Comparison of ENCODE assay signal across 1 cellular context in the genomic region with DNA sequence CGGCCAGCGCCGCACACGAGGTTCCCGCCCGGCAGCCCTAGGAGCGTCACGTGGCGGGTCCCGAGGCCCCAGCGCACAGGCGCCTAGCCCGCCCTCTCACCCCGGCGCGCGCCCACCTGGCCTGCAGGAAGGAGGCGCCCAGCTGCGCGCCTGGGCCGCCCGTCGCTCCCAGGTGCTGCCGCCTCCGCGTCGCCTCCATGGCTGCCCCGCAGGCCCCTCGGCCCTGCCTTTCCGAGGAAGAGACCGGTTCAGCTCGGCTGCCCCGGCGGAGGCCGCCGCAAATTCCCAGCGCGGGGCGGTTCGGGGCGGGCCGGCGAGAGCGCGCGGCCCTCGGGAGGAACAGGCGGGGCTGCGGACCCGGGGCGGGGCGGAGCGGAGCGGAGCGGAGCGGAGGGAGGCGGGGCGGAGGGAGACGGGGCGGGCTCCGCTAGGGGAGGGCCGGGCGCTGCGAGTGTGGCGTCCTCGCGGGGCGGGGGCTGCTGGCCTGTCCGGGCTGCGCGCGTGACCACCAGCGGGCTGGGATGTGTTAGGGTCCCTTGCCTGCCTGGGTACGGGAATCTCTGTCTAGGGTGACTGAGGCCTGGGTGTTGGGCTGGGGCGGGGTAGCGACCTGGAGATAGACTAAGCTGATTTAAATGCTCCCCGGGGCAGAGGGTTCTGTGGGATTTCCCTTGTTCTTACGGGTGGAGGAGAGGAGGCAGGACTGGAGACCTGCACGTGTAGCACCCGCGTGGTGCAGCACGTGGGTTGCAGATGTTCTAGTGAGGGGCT.
A peak's percentile ranks its signal among the peaks of the same experiment; 100 is the strongest.
TF ChIP-seq lines count a peak whose summit lies in the region.

A gene (minus strand): TSS at position 343 of the 771 bp plus-strand sequence. CDS start 144 bp downstream, at position 199.

TF ChIP-seq in HepG2, 621 proteins besides CTCF, POLR2A, EP300 and RAD21 (continued from another document and continues in another):
- TF ChIP-seq, protein P1, sequence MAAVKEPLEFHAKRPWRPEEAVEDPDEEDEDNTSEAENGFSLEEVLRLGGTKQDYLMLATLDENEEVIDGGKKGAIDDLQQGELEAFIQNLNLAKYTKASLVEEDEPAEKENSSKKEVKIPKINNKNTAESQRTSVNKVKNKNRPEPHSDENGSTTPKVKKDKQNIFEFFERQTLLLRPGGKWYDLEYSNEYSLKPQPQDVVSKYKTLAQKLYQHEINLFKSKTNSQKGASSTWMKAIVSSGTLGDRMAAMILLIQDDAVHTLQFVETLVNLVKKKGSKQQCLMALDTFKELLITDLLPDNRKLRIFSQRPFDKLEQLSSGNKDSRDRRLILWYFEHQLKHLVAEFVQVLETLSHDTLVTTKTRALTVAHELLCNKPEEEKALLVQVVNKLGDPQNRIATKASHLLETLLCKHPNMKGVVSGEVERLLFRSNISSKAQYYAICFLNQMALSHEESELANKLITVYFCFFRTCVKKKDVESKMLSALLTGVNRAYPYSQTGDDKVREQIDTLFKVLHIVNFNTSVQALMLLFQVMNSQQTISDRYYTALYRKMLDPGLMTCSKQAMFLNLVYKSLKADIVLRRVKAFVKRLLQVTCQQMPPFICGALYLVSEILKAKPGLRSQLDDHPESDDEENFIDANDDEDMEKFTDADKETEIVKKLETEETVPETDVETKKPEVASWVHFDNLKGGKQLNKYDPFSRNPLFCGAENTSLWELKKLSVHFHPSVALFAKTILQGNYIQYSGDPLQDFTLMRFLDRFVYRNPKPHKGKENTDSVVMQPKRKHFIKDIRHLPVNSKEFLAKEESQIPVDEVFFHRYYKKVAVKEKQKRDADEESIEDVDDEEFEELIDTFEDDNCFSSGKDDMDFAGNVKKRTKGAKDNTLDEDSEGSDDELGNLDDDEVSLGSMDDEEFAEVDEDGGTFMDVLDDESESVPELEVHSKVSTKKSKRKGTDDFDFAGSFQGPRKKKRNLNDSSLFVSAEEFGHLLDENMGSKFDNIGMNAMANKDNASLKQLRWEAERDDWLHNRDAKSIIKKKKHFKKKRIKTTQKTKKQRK (IDR thresholded peaks at IDR 0.05; ENCODE audit: low read length) = no peak
- TF ChIP-seq, protein P2, sequence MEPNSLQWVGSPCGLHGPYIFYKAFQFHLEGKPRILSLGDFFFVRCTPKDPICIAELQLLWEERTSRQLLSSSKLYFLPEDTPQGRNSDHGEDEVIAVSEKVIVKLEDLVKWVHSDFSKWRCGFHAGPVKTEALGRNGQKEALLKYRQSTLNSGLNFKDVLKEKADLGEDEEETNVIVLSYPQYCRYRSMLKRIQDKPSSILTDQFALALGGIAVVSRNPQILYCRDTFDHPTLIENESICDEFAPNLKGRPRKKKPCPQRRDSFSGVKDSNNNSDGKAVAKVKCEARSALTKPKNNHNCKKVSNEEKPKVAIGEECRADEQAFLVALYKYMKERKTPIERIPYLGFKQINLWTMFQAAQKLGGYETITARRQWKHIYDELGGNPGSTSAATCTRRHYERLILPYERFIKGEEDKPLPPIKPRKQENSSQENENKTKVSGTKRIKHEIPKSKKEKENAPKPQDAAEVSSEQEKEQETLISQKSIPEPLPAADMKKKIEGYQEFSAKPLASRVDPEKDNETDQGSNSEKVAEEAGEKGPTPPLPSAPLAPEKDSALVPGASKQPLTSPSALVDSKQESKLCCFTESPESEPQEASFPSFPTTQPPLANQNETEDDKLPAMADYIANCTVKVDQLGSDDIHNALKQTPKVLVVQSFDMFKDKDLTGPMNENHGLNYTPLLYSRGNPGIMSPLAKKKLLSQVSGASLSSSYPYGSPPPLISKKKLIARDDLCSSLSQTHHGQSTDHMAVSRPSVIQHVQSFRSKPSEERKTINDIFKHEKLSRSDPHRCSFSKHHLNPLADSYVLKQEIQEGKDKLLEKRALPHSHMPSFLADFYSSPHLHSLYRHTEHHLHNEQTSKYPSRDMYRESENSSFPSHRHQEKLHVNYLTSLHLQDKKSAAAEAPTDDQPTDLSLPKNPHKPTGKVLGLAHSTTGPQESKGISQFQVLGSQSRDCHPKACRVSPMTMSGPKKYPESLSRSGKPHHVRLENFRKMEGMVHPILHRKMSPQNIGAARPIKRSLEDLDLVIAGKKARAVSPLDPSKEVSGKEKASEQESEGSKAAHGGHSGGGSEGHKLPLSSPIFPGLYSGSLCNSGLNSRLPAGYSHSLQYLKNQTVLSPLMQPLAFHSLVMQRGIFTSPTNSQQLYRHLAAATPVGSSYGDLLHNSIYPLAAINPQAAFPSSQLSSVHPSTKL (CRISPR knock-in tag; IDR thresholded peaks at IDR 0.05) = peak; percentile 27
- TF ChIP-seq RORA (CRISPR knock-in tag; IDR thresholded peaks at IDR 0.05) = no peak
- no peak for TF ChIP-seq ATAD3A (CRISPR knock-in tag; IDR thresholded peaks at IDR 0.05)
- TF ChIP-seq ZNF615 (CRISPR knock-in tag; IDR thresholded peaks at IDR 0.05; ENCODE audit: borderline replicate concordance) = no peak
- no peak for TF ChIP-seq ZNF260 (CRISPR knock-in tag; IDR thresholded peaks at IDR 0.05; ENCODE audit: borderline replicate concordance, low read depth)
- TF ChIP-seq, protein P3, sequence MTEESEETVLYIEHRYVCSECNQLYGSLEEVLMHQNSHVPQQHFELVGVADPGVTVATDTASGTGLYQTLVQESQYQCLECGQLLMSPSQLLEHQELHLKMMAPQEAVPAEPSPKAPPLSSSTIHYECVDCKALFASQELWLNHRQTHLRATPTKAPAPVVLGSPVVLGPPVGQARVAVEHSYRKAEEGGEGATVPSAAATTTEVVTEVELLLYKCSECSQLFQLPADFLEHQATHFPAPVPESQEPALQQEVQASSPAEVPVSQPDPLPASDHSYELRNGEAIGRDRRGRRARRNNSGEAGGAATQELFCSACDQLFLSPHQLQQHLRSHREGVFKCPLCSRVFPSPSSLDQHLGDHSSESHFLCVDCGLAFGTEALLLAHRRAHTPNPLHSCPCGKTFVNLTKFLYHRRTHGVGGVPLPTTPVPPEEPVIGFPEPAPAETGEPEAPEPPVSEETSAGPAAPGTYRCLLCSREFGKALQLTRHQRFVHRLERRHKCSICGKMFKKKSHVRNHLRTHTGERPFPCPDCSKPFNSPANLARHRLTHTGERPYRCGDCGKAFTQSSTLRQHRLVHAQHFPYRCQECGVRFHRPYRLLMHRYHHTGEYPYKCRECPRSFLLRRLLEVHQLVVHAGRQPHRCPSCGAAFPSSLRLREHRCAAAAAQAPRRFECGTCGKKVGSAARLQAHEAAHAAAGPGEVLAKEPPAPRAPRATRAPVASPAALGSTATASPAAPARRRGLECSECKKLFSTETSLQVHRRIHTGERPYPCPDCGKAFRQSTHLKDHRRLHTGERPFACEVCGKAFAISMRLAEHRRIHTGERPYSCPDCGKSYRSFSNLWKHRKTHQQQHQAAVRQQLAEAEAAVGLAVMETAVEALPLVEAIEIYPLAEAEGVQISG (CRISPR knock-in tag; IDR thresholded peaks at IDR 0.05) = peak; percentile 74
- peak; percentile 57 for TF ChIP-seq ELF3 (CRISPR knock-in tag; IDR thresholded peaks at IDR 0.05)
- TF ChIP-seq ZSCAN9 (CRISPR knock-in tag; IDR thresholded peaks at IDR 0.05; ENCODE audit: borderline replicate concordance) = peak; percentile 25; the same call in 1 of the 2 replicates
- TF ChIP-seq NFKB2 (CRISPR knock-in tag; IDR thresholded peaks at IDR 0.05; ENCODE audit: borderline replicate concordance) = peak; percentile 63; the same call in 1 of the 2 replicates
- no peak for TF ChIP-seq NPAS2 (CRISPR knock-in tag; IDR thresholded peaks at IDR 0.05; ENCODE audit: borderline replicate concordance)
- TF ChIP-seq, protein P4, sequence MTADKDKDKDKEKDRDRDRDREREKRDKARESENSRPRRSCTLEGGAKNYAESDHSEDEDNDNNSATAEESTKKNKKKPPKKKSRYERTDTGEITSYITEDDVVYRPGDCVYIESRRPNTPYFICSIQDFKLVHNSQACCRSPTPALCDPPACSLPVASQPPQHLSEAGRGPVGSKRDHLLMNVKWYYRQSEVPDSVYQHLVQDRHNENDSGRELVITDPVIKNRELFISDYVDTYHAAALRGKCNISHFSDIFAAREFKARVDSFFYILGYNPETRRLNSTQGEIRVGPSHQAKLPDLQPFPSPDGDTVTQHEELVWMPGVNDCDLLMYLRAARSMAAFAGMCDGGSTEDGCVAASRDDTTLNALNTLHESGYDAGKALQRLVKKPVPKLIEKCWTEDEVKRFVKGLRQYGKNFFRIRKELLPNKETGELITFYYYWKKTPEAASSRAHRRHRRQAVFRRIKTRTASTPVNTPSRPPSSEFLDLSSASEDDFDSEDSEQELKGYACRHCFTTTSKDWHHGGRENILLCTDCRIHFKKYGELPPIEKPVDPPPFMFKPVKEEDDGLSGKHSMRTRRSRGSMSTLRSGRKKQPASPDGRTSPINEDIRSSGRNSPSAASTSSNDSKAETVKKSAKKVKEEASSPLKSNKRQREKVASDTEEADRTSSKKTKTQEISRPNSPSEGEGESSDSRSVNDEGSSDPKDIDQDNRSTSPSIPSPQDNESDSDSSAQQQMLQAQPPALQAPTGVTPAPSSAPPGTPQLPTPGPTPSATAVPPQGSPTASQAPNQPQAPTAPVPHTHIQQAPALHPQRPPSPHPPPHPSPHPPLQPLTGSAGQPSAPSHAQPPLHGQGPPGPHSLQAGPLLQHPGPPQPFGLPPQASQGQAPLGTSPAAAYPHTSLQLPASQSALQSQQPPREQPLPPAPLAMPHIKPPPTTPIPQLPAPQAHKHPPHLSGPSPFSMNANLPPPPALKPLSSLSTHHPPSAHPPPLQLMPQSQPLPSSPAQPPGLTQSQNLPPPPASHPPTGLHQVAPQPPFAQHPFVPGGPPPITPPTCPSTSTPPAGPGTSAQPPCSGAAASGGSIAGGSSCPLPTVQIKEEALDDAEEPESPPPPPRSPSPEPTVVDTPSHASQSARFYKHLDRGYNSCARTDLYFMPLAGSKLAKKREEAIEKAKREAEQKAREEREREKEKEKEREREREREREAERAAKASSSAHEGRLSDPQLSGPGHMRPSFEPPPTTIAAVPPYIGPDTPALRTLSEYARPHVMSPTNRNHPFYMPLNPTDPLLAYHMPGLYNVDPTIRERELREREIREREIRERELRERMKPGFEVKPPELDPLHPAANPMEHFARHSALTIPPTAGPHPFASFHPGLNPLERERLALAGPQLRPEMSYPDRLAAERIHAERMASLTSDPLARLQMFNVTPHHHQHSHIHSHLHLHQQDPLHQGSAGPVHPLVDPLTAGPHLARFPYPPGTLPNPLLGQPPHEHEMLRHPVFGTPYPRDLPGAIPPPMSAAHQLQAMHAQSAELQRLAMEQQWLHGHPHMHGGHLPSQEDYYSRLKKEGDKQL (CRISPR knock-in tag; IDR thresholded peaks at IDR 0.05; ENCODE audit: low read depth) = 0 out of 2 replicates have a peak, but pooled peaks have one; percentile 38
- no peak for TF ChIP-seq ZNF660 (CRISPR knock-in tag; IDR thresholded peaks at IDR 0.05; ENCODE audit: borderline replicate concordance, low read depth)
- TF ChIP-seq ARNTL (CRISPR knock-in tag; IDR thresholded peaks at IDR 0.05) = peak; percentile 92
- TF ChIP-seq ZZZ3 (CRISPR knock-in tag; IDR thresholded peaks at IDR 0.05; ENCODE audit: borderline replicate concordance) = no peak
- no peak for TF ChIP-seq ATRX (CRISPR knock-in tag; IDR thresholded peaks at IDR 0.05; ENCODE audit: borderline replicate concordance)
- peak; percentile 31; the same call in 1 of the 2 replicates for TF ChIP-seq ZNF557 (CRISPR knock-in tag; IDR thresholded peaks at IDR 0.05)
- TF ChIP-seq ZNF484 (CRISPR knock-in tag; IDR thresholded peaks at IDR 0.05; ENCODE audit: borderline replicate concordance, low read depth) = no peak; the same call in 1 of the 2 replicates
- TF ChIP-seq, protein P5, sequence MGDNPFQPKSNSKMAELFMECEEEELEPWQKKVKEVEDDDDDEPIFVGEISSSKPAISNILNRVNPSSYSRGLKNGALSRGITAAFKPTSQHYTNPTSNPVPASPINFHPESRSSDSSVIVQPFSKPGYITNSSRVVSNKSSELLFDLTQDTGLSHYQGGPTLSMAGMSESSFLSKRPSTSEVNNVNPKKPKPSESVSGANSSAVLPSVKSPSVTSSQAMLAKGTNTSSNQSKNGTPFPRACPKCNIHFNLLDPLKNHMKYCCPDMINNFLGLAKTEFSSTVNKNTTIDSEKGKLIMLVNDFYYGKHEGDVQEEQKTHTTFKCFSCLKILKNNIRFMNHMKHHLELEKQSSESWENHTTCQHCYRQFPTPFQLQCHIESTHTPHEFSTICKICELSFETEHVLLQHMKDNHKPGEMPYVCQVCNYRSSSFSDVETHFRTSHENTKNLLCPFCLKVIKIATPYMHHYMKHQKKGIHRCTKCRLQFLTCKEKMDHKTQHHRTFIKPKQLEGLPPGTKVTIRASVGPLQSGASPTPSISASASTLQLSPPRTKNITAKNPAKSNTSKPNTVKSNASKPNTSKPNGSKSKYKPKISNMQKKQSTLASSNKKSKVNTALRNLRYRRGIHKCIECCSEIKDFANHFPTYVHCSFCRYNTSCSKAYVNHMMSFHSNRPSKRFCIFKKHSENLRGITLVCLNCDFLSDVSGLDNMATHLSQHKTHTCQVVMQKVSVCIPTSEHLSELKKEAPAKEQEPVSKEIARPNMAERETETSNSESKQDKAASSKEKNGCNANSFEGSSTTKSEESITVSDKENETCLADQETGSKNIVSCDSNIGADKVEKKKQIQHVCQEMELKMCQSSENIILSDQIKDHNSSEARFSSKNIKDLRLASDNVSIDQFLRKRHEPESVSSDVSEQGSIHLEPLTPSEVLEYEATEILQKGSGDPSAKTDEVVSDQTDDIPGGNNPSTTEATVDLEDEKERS (CRISPR knock-in tag; IDR thresholded peaks at IDR 0.05) = no peak
- peak; percentile 62 for TF ChIP-seq SP4 (CRISPR knock-in tag; IDR thresholded peaks at IDR 0.05)
- no peak for TF ChIP-seq ZNF383 (CRISPR knock-in tag; IDR thresholded peaks at IDR 0.05; ENCODE audit: borderline replicate concordance)
- peak; percentile 97; the same call in 1 of the 2 replicates for TF ChIP-seq ZIK1 (CRISPR knock-in tag; IDR thresholded peaks at IDR 0.05; ENCODE audit: borderline replicate concordance, low read depth)
- TF ChIP-seq SP140L (CRISPR knock-in tag; IDR thresholded peaks at IDR 0.05; ENCODE audit: borderline replicate concordance) = no peak
- no peak for TF ChIP-seq ZNF775 (CRISPR knock-in tag; IDR thresholded peaks at IDR 0.05; ENCODE audit: borderline replicate concordance)
- peak; percentile 94 for TF ChIP-seq ZMAT3 (CRISPR knock-in tag; conservative IDR thresholded peaks at IDR 0.05)
- no peak for TF ChIP-seq FOXP1 (IDR thresholded peaks at IDR 0.05)
- TF ChIP-seq FOXP1 (CRISPR knock-in tag; IDR thresholded peaks at IDR 0.05) = no peak
- peak; percentile 94 for TF ChIP-seq ETV6 (CRISPR knock-in tag; conservative IDR thresholded peaks at IDR 0.05)
- TF ChIP-seq ZNF510 (CRISPR knock-in tag; IDR thresholded peaks at IDR 0.05; ENCODE audit: low read depth) = no peak
- TF ChIP-seq ZNF841 (CRISPR knock-in tag; IDR thresholded peaks at IDR 0.05; ENCODE audit: borderline replicate concordance) = peak; percentile 56; the same call in 1 of the 2 replicates
- TF ChIP-seq ZBTB42 (CRISPR knock-in tag; IDR thresholded peaks at IDR 0.05) = no peak
- TF ChIP-seq REL (CRISPR knock-in tag; conservative IDR thresholded peaks at IDR 0.05) = no peak
- TF ChIP-seq, protein P6, sequence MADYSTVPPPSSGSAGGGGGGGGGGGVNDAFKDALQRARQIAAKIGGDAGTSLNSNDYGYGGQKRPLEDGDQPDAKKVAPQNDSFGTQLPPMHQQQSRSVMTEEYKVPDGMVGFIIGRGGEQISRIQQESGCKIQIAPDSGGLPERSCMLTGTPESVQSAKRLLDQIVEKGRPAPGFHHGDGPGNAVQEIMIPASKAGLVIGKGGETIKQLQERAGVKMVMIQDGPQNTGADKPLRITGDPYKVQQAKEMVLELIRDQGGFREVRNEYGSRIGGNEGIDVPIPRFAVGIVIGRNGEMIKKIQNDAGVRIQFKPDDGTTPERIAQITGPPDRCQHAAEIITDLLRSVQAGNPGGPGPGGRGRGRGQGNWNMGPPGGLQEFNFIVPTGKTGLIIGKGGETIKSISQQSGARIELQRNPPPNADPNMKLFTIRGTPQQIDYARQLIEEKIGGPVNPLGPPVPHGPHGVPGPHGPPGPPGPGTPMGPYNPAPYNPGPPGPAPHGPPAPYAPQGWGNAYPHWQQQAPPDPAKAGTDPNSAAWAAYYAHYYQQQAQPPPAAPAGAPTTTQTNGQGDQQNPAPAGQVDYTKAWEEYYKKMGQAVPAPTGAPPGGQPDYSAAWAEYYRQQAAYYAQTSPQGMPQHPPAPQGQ (CRISPR knock-in tag; IDR thresholded peaks at IDR 0.05; ENCODE audit: borderline replicate concordance) = no peak
